In the genomic region with DNA sequence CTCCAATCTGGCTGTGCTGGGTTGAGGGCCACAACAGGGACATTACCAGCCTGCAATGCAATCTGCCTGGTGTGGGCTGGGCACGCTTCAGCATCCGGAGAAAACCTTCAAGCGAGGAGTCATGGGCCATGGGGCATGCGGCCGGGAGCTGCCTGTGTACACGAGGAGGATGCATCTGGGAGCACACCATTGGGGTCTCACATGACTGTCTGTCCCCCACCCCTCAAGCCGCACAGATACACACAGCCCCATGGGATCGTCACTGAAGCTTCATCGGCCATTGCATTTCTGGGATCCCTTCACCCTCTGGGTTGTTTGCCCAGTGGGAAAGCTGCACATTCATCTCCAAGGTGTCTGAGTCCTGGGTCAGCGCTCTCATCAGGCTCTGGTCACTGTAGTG, we compare ENCODE assay signal across 23 cellular contexts. TPM values are rescaled to one million over a fixed set of nuclear protein-coding genes. Genes with fewer than 3 reads are reported as not detected.
DNase-seq lines count a peak whose midpoint lies in the region; ATAC-seq and TF ChIP-seq lines count a peak whose summit lies in the region.
"Had no signal": no experiment of that assay in that cellular context is flagged by ENCODE, and none has a peak within 500 bp of the region (broad histone marks: within the 10 kb centered on the region; RNA-seq: fewer than 3 reads in every experiment).

No MANE protein-coding gene starts in this region.

- no peak overlapping the region for H3K4me3 Mint-ChIP-seq in activated CD4-positive, alpha-beta T cell treated with anti-CD3 and anti-CD28 coated beads, Interleukin-2, amount 10 ng/mL, durations not matched to agents 24 days and 14 days
- H3K4me3 Mint-ChIP-seq: CD8-positive, alpha-beta T cell had no signal

- no peaks in the 10 kb centered on the region for H3K36me3 Mint-ChIP-seq in activated CD4-positive, alpha-beta T cell treated with anti-CD3 and anti-CD28 coated beads, Interleukin-2, amount 10 ng/mL, durations not matched to agents 24 days and 14 days (ENCODE audit: low read depth)
- H3K36me3 Mint-ChIP-seq: CD8-positive, alpha-beta T cell had no signal

- H3F3A ChIP-seq in MM.1S (ENCODE audit: insufficient read depth, low read length): no peaks in the 10 kb centered on the region

- no peaks in the 10 kb centered on the region for H3K36me3 ChIP-seq in MM.1S (replicated peaks; ENCODE audit: insufficient read depth, low read length)
- H3K36me3 ChIP-seq: BLaER1, Peyer's patch, SJSA1 had no signal

- H3K27ac ChIP-seq in MM.1S (ENCODE audit: low read length): no peak overlapping the region
- H3K27ac ChIP-seq: BLaER1, Peyer's patch, SJSA1 had no signal

- no peaks in the 10 kb centered on the region for H4K20me1 ChIP-seq in MM.1S (ENCODE audit: insufficient read depth, low read length)
- H4K20me1 ChIP-seq: BLaER1 had no signal

- peak; percentile 22 for DNase-seq in activated CD8-positive, alpha-beta memory T cell treated with anti-CD3 and anti-CD28 coated beads, Interleukin-2, amount 50 U/mL, for 48 hours
- DNase-seq in iPS-NIHi7 (ENCODE audit: extremely low spot score): peak; percentile 2
- peak; percentile 43 for DNase-seq in posterior vena cava (ENCODE audit: low spot score)
- DNase-seq in ureter (ENCODE audit: low spot score): peak; percentile 24
- DNase-seq in activated CD4-positive, alpha-beta T cell treated with anti-CD3 and anti-CD28 coated beads, Interleukin-2, amount 10 ng/mL, durations not matched to agents 24 days and 14 days: no peak
- no peak for DNase-seq in MM.1S
- DNase-seq: CD8-positive, alpha-beta T cell; DMS153; GOT3; MV-4-11; NCI-H1694; NCI-H2081; NCI-H2171; NCI-H345; NCI-H524 treated with DMSO at 0.1 percent for 48 hours; NCI-H82 had no signal

- no peaks in the 10 kb centered on the region for H3K9me2 ChIP-seq in MM.1S (replicated peaks; ENCODE audit: insufficient read depth, low read length)

- H3K4me2 ChIP-seq in MM.1S (ENCODE audit: low read depth, low read length): no peak overlapping the region
- H3K4me2 ChIP-seq: BLaER1 had no signal

- no peaks in the 10 kb centered on the region; the same call in 1 of the 2 replicates for H3K9me3 ChIP-seq in MM.1S (replicated peaks; ENCODE audit: insufficient read depth, low read length)
- H3K9me3 ChIP-seq: BLaER1, Peyer's patch, SJSA1 had no signal

- no peak for ATAC-seq in HG03196 (IDR thresholded peaks at IDR 0.05; ENCODE audit: unreplicated experiment)
- ATAC-seq: CD8-positive, alpha-beta T cell; HCT116; Right ventricle myocardium inferior had no signal

- no peaks in the 10 kb centered on the region for H3K79me2 ChIP-seq in MM.1S (ENCODE audit: low read length)

- TF ChIP-seq CTCF in MM.1S (IDR thresholded peaks at IDR 0.05; ENCODE audit: low read length): no peak

- no peaks in the 10 kb centered on the region for H3K27me3 ChIP-seq in MM.1S (replicated peaks; ENCODE audit: insufficient read depth, low read length)
- H3K27me3 ChIP-seq: Peyer's patch, SJSA1 had no signal

- H3K9me3 Mint-ChIP-seq in activated CD4-positive, alpha-beta T cell treated with anti-CD3 and anti-CD28 coated beads, Interleukin-2, amount 10 ng/mL, durations not matched to agents 24 days and 14 days: no peaks in the 10 kb centered on the region
- H3K9me3 Mint-ChIP-seq: CD8-positive, alpha-beta T cell had no signal

- H3K4me3 ChIP-seq in MM.1S (ENCODE audit: low read length): no peak overlapping the region
- H3K4me3 ChIP-seq: BLaER1, Peyer's patch, SJSA1 had no signal

- H3K4me1 ChIP-seq in MM.1S (ENCODE audit: low read length): peaks cover 1% of the 10 kb centered on the region; the same call in 1 of the 2 replicates
- H3K4me1 ChIP-seq: Peyer's patch, SJSA1 had no signal

- peaks cover 7% of the 10 kb centered on the region for H3K27me3 Mint-ChIP-seq in activated CD4-positive, alpha-beta T cell treated with anti-CD3 and anti-CD28 coated beads, Interleukin-2, amount 10 ng/mL, durations not matched to agents 24 days and 14 days

- no peak overlapping the region for H3K9ac ChIP-seq in MM.1S (ENCODE audit: low read length)
- H3K9ac ChIP-seq: BLaER1 had no signal

- H3K4me1 Mint-ChIP-seq in activated CD4-positive, alpha-beta T cell treated with anti-CD3 and anti-CD28 coated beads, Interleukin-2, amount 10 ng/mL, durations not matched to agents 24 days and 14 days: no peaks in the 10 kb centered on the region

- intact Hi-C loops in posterior vena cava (cut with DNase I): no loop called here
- intact Hi-C loops in activated CD4-positive, alpha-beta T cell treated with anti-CD3 and anti-CD28 coated beads, Interleukin-2, amount 10 ng/mL, durations not matched to agents 24 days and 14 days (cut with micrococcal nuclease): no loop called here

- no peak overlapping the region for H3K27ac Mint-ChIP-seq in activated CD4-positive, alpha-beta T cell treated with anti-CD3 and anti-CD28 coated beads, Interleukin-2, amount 10 ng/mL, durations not matched to agents 24 days and 14 days
- H3K27ac Mint-ChIP-seq: CD8-positive, alpha-beta T cell had no signal

- H2AFZ ChIP-seq in MM.1S (ENCODE audit: low read length): no peak overlapping the region

RNA-seq across cellular contexts. Expression of a gene that starts 9.9 kb away (rescaled TPM):
- 1 to 10 TPM in 1 of 2 donors, not detected in 1; 2.4 TPM for total RNA-seq in posterior vena cava
- total RNA-seq in ureter: not detected
- total RNA-seq in activated CD4-positive, alpha-beta T cell treated with anti-CD3 and anti-CD28 coated beads, Interleukin-2, amount 10 ng/mL, durations not matched to agents 24 days and 14 days: not detected in 2 replicates
- total RNA-seq: CD8-positive, alpha-beta T cell; G401; Peyer's patch; Right ventricle myocardium inferior; SJSA1 had no signal

RNA-seq across cellular contexts. Expression of a gene that starts 14.8 kb away (rescaled TPM):
- total RNA-seq in posterior vena cava (not detected), ureter (not detected)
- not detected in 2 replicates for total RNA-seq in activated CD4-positive, alpha-beta T cell treated with anti-CD3 and anti-CD28 coated beads, Interleukin-2, amount 10 ng/mL, durations not matched to agents 24 days and 14 days
- total RNA-seq: CD8-positive, alpha-beta T cell; G401; Peyer's patch; Right ventricle myocardium inferior; SJSA1 had no signal

RNA-seq across cellular contexts. Expression of a gene that starts 30.5 kb away (rescaled TPM):
- total RNA-seq in posterior vena cava: not detected
- total RNA-seq in ureter: not detected
- not detected in 2 replicates for total RNA-seq in activated CD4-positive, alpha-beta T cell treated with anti-CD3 and anti-CD28 coated beads, Interleukin-2, amount 10 ng/mL, durations not matched to agents 24 days and 14 days
- total RNA-seq: CD8-positive, alpha-beta T cell; G401; Peyer's patch; Right ventricle myocardium inferior; SJSA1 had no signal

RNA-seq across cellular contexts. Expression of a gene that starts 30.6 kb away (rescaled TPM):
- 10 to 100 TPM; 15.9 to 16.3 TPM for total RNA-seq in posterior vena cava
- total RNA-seq in ureter: 34.5 TPM
- 66.4 and 69.7 TPM in 2 replicates for total RNA-seq in activated CD4-positive, alpha-beta T cell treated with anti-CD3 and anti-CD28 coated beads, Interleukin-2, amount 10 ng/mL, durations not matched to agents 24 days and 14 days

RNA-seq across cellular contexts. Expression of a gene that starts 51.5 kb away (rescaled TPM):
- total RNA-seq in posterior vena cava: 1 to 10 TPM; 8.0 to 8.9 TPM
- total RNA-seq in ureter: 25.6 TPM
- total RNA-seq in activated CD4-positive, alpha-beta T cell treated with anti-CD3 and anti-CD28 coated beads, Interleukin-2, amount 10 ng/mL, durations not matched to agents 24 days and 14 days: 0.69 and 0.82 TPM in 2 replicates

Comparison
In these comparisons a context has a peak if more than half of its experiments do, and no peak if none do; other contexts are left out.
1. DNase-seq: peak in activated CD8-positive, alpha-beta memory T cell treated with anti-CD3 and anti-CD28 coated beads, Interleukin-2, amount 50 U/mL, for 48 hours (single experiment), iPS-NIHi7 (single experiment), posterior vena cava (single experiment) and ureter (single experiment); none in activated CD4-positive, alpha-beta T cell treated with anti-CD3 and anti-CD28 coated beads, Interleukin-2, amount 10 ng/mL, durations not matched to agents 24 days and 14 days (single experiment) and MM.1S (single experiment).